8 cellular contexts compared by ENCODE assay signal in genomic region chr17:17416400-17417360, GRCh38.
DNase-seq lines count a peak whose midpoint lies in the region; ATAC-seq and TF ChIP-seq lines count a peak whose summit lies in the region.

No MANE protein-coding gene starts in this region.

- H3K27me3 ChIP-seq in HL-60 (ENCODE audit: insufficient read depth, poor library complexity, severe bottlenecking) (no peaks in the 10 kb centered on the region), sigmoid colon (peaks cover 0 to 7% (median 0%) of the 10 kb centered on the region in 3 donors)

- TF ChIP-seq EP300 in sigmoid colon (IDR thresholded peaks at IDR 0.05) = no peak

- 79 to 80% methylated on average over 16 of the region's 16 CpGs for WGBS in sigmoid colon, 2 donors

- ATAC-seq in HG02759 (IDR thresholded peaks at IDR 0.05; ENCODE audit: unreplicated experiment) (no peak), HG03442 (IDR thresholded peaks at IDR 0.05; ENCODE audit: unreplicated experiment) (no peak)

- no peaks in the 10 kb centered on the region for H3K36me3 ChIP-seq in sigmoid colon

- TF ChIP-seq CTCF in 22Rv1 (IDR thresholded peaks at IDR 0.05) = no peak
- TF ChIP-seq CTCF in HL-60 (IDR thresholded peaks at IDR 0.05; ENCODE audit: insufficient read depth, low read length) = no peak
- TF ChIP-seq CTCF in VCaP (conservative IDR thresholded peaks at IDR 0.05) = no peak
- no peak for TF ChIP-seq CTCF in foreskin fibroblast (IDR thresholded peaks at IDR 0.05; ENCODE audit: low read depth, low read length)
- TF ChIP-seq CTCF in sigmoid colon (IDR thresholded peaks at IDR 0.05) = no peak
- no peak for TF ChIP-seq CTCF in mesothelial cell of epicardium (IDR thresholded peaks at IDR 0.05; ENCODE audit: unreplicated experiment)

- peaks cover 0 to 11% (median 3%) of the 10 kb centered on the region in 4 donors for H3K4me1 ChIP-seq in sigmoid colon

- intact Hi-C loops in sigmoid colon (cut with DNase I) = no loop called here

- H3K4me1 Mint-ChIP-seq in mesothelial cell of epicardium = no peaks in the 10 kb centered on the region

- H3K4me3 ChIP-seq in HL-60 (replicated peaks; ENCODE audit: insufficient read depth, low read length) (no peak overlapping the region), foreskin fibroblast (ENCODE audit: low read depth in 1 of 2, low read length in 2 of 2) (no peak overlapping the region), sigmoid colon (no peak overlapping the region)

- H3K9me3 ChIP-seq in sigmoid colon = no peaks in the 10 kb centered on the region

- peaks cover 4% of the 10 kb centered on the region for H3K9me3 Mint-ChIP-seq in mesothelial cell of epicardium

- H3K27ac Mint-ChIP-seq in mesothelial cell of epicardium = no peak overlapping the region

- H3K36me3 Mint-ChIP-seq in mesothelial cell of epicardium = no peaks in the 10 kb centered on the region

- peaks cover 9% of the 10 kb centered on the region for H3K27me3 Mint-ChIP-seq in mesothelial cell of epicardium (ENCODE audit: low read depth)

- TF ChIP-seq POLR2A in sigmoid colon (IDR thresholded peaks at IDR 0.05) = no peak

- H3K27ac ChIP-seq in 22Rv1 (peak overlapping the region; percentile 31; the same call in 1 of the 2 replicates), HL-60 (replicated peaks) (peak overlapping the region; percentile 73), VCaP (peak overlapping the region; percentile 60), sigmoid colon (peak overlapping the region in 2 of 4 donors; percentile 12 to 25)

- peak in 1 of 2 experiments; percentile 11 for DNase-seq in HL-60 (ENCODE audit: low read depth in 1 of 2, low spot score in 1 of 2)
- peak; percentile 79 to 83 for DNase-seq in foreskin fibroblast
- peak; percentile 42 for DNase-seq in sigmoid colon
- no peak for DNase-seq in mesothelial cell of epicardium (ENCODE audit: low spot score in 2 of 2, unreplicated experiment in 2 of 2)

- H3K4me3 Mint-ChIP-seq in mesothelial cell of epicardium = no peak overlapping the region

Comparison
In these comparisons a context has a peak if more than half of its experiments do, and no peak if none do; other contexts are left out.
1. DNase-seq: peak in foreskin fibroblast (2 of 2) and sigmoid colon (single experiment); none in mesothelial cell of epicardium (0 of 2).